Comparison of ENCODE assay signal across 8 cellular contexts in the genomic region with DNA sequence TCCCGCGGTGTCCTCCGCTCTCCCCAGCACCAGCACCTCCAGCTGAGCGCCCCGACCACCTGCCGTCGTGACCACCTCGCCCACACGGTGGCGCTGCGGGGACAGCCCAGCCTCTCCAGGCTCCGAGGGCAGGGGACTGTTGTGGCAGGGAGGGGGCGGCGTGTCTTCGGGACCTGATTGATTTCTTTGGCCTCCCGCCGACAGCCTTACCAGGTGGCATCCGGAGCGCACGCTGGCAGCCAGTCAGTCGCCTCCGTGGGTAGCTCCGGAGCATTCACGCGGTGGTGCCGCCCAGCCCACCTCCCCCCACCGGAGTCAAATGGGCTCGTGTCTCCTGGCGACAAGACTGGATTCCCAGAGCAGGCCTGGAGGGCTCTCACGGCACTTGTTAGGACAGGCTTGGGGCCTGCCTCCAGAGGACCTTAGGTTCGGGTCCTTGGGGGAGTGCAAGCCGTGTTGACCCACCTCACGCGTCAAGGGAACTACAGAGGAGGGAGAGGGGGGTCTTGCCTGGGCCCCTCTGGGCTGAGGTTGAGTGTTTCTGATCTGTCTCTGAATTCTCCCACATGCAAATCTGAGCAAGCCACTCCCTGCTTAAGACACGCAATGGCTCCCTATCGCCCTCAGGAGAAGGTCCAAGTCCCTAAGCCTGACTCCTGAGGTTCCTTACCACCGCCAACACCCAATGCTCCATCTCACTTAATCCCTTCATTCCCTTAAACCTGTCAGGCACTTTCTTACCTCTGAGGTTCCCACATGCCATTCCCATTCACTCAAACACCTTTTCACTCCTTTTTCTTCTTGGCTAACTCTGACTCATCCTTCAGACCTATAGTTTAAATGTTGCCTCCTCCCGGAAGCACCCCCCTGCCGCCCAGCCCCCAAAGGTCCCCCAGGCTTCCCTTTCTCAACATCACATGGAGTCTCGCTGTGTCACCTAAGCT. TPM values are rescaled to one million over a fixed set of nuclear protein-coding genes. Genes with fewer than 3 reads are reported as not detected.
DNase-seq lines count a peak whose midpoint lies in the region; ATAC-seq and TF ChIP-seq lines count a peak whose summit lies in the region.

No MANE protein-coding gene starts in this region.

- no peaks in the 10 kb centered on the region for H3K36me3 Mint-ChIP-seq in activated B cell treated with CpG ODN at 0.5 μM for 24 hours (ENCODE audit: low read depth)

- peaks cover 20% of the 10 kb centered on the region for H3K27me3 Mint-ChIP-seq in activated B cell treated with CpG ODN at 0.5 μM for 24 hours

- peak overlapping the region in 1 of 2 donors; percentile 27 for H3K4me3 ChIP-seq in cardiac fibroblast (replicated peaks in 1 of 2; ENCODE audit: low read depth in 2 of 2, low read length in 2 of 2)

- POLR2A ChIA-PET in activated B cell treated with CpG ODN at 0.5 μM for 24 hours (lab: Charles Lee), result no interaction called here

- intact Hi-C loops in activated B cell treated with CpG ODN at 0.5 μM for 24 hours (cut with micrococcal nuclease), result loop anchor here (1.0 to 2.0 kb wide), 2 partner anchors 441 to 800 kb away; no protein-coding TSS in a partner anchor

- peak overlapping the region; percentile 9 for H3K4me3 Mint-ChIP-seq in activated B cell treated with CpG ODN at 0.5 μM for 24 hours

- CTCF ChIA-PET in activated B cell treated with CpG ODN at 0.5 μM for 24 hours (lab: Charles Lee), result interaction anchor here (0.5 to 1.6 kb wide), 8 partner anchors 11 to 819 kb away, joined by 3 to 10 read pairs (median 4); no protein-coding TSS in a partner anchor

- H3K4me1 Mint-ChIP-seq in activated B cell treated with CpG ODN at 0.5 μM for 24 hours, result no peaks in the 10 kb centered on the region

- DNase-seq in DMS 273 treated with DMSO at 0.1 percent for 48 hours (lab: John Stamatoyannopoulos, UW) (peak; percentile 42), NCI-H2107 treated with DMSO at 0.1 percent for 48 hours (lab: John Stamatoyannopoulos, UW; ENCODE audit: unreplicated experiment) (peak; percentile 28), activated B cell treated with CpG ODN at 0.5 μM for 24 hours (peak; percentile 76), cardiac fibroblast (ENCODE audit: low read depth in 2 of 2) (peak; percentile 58 to 66), iris pigment epithelial cell (ENCODE audit: low read depth) (peak; percentile 48)
- peak; percentile 38 to 57 for DNase-seq in stimulated activated CD4-positive, alpha-beta T cell treated with anti-CD3 and anti-CD28 coated beads, Interleukin-15, amount 100 ng/mL, for 1 hour (ENCODE audit: low read depth in 1 of 2, low spot score in 1 of 2)

- no peaks in the 10 kb centered on the region for H3K9me3 Mint-ChIP-seq in activated B cell treated with CpG ODN at 0.5 μM for 24 hours

- no peak overlapping the region for H3K27ac Mint-ChIP-seq in activated B cell treated with CpG ODN at 0.5 μM for 24 hours

- ATAC-seq in HG02623 (IDR thresholded peaks at IDR 0.05; ENCODE audit: unreplicated experiment) (peak; percentile 52), activated B cell treated with CpG ODN at 0.5 μM for 24 hours (ENCODE audit: low read depth) (peak; percentile 81), HG03469 (IDR thresholded peaks at IDR 0.05; ENCODE audit: unreplicated experiment) (no peak)

- TF ChIP-seq CTCF in activated B cell treated with CpG ODN at 0.5 μM for 24 hours (IDR thresholded peaks at IDR 0.05), result no peak
- peak; percentile 91 for TF ChIP-seq CTCF in cardiac fibroblast (IDR thresholded peaks at IDR 0.05; ENCODE audit: low read depth, low read length)

RNA-seq across cellular contexts. Expression of gene GGTA1, which starts 51.2 kb away (rescaled TPM):
- not detected in 2 replicates for total RNA-seq in activated B cell treated with CpG ODN at 0.5 μM for 24 hours
